In the genomic region with DNA sequence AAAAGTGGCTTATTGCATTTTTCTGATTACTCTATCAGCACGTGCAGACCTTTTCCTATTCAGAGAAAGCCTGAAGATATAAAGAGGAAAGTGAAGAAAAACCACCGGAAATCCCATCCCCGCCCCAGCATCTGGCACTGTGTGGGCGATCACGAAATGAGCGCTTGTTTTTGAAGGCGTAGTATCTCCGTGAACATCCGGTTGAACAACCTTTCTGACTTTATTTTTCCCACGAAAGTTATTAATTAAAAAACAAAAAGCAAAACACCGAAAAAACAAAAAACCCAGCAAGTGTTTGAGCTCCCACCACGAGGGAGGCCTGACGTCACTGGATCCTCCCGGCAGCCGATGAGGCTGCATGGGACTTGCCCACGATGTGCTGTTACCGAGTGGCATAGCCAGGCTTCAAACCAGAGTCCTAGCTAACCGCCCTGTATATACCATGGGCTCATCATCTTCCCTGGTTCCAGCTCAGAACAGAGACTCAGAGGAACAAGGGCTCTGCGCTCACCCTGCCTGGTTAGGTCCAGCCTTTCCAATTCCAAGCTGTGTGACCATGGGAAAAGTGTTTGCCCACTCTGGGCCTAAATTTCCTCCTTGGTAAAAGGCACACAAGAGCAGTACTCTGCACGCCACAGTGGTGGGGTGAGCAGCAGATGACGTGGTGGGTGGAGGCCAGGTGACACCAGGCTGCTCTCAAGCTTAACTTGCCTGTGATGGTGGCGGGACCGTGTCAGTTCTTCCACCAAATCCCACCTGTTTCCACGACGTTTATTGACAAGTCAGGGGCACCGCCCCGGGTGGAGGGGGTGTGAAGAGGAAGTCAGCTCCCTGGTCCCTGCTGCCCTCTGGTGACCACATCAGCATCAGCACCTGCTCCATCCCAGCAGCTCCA, we compare ENCODE assay signal across 8 cellular contexts.
A peak's percentile ranks its signal among the peaks of the same experiment; 100 is the strongest.
DNase-seq lines count a peak whose midpoint lies in the region; ATAC-seq lines count a peak whose summit lies in the region.

No MANE protein-coding gene starts in this region.

- peak; percentile 57 for ATAC-seq in HG02763 (IDR thresholded peaks at IDR 0.05; ENCODE audit: unreplicated experiment)

- peak; percentile 22 for DNase-seq in NCI-H2029 (lab: John Stamatoyannopoulos, UW)
- DNase-seq in NCI-H2029 treated with DMSO at 0.1 percent for 48 hours (lab: John Stamatoyannopoulos, UW), result no peak
- peak; percentile 17 for DNase-seq in NCI-H1694 (lab: John Stamatoyannopoulos, UW)
- peak; percentile 70 for DNase-seq in activated CD4-positive, CD25-positive, alpha-beta regulatory T cell treated with anti-CD3 and anti-CD28 coated beads, Interleukin-2, amount 50 U/mL, for 16 hours (ENCODE audit: low read depth, low spot score)
- DNase-seq in central memory CD4-positive, alpha-beta T cell, result peak; percentile 95
- DNase-seq in kidney glomerular epithelial cell (lab: John Stamatoyannopoulos, UW), result peak; percentile 47
- peak; percentile 80 to 85 for DNase-seq in stimulated activated CD4-positive, alpha-beta T cell treated with anti-CD3 and anti-CD28 coated beads, Interleukin-1b, Interleukin-23, amount 100 ng/mL, for 4 hours (ENCODE audit: low read depth in 2 of 2)
